Comparison of ENCODE assay signal across 8 cellular contexts in genomic region chr12:9364224-9365176, GRCh38.
DNase-seq lines count a peak whose midpoint lies in the region; ATAC-seq and TF ChIP-seq lines count a peak whose summit lies in the region.

No MANE protein-coding gene starts in this region.

- ATAC-seq in CD8-positive, alpha-beta T cell = peak; percentile 58
- ATAC-seq in GM19455 (IDR thresholded peaks at IDR 0.05; ENCODE audit: unreplicated experiment) (peak; percentile 84), HG03442 (IDR thresholded peaks at IDR 0.05; ENCODE audit: unreplicated experiment) (peak; percentile 80)

- no peaks in the 10 kb centered on the region for H3K36me3 ChIP-seq in CD8-positive, alpha-beta T cell (ENCODE audit: insufficient read depth, low read length)
- H3K36me3 ChIP-seq in hepatocyte (replicated peaks; ENCODE audit: insufficient read depth, low read depth) = no peaks in the 10 kb centered on the region

- POLR2A ChIA-PET in CD8-positive, alpha-beta T cell (lab: Charles Lee) = interaction anchor here (0.8 kb wide), 1 partner anchor 26 kb away, joined by 3 read pairs; no protein-coding TSS in a partner anchor

- H3K27ac Mint-ChIP-seq in CD8-positive, alpha-beta T cell = no peak overlapping the region

- no peak overlapping the region for H3K4me3 ChIP-seq in CD8-positive, alpha-beta T cell (ENCODE audit: low read depth, low read length)
- no peak overlapping the region for H3K4me3 ChIP-seq in hepatocyte

- peak overlapping the region; percentile 54 for H3K4me3 Mint-ChIP-seq in CD8-positive, alpha-beta T cell

- H3K27ac ChIP-seq in CD8-positive, alpha-beta T cell (ENCODE audit: low read depth, low read length) = no peak overlapping the region
- H3K27ac ChIP-seq in hepatocyte = peak overlapping the region; percentile 5

- no peaks in the 10 kb centered on the region for H3K9me2 ChIP-seq in hepatocyte (replicated peaks; ENCODE audit: insufficient read depth)

- H3K79me2 ChIP-seq in hepatocyte = no peaks in the 10 kb centered on the region

- in situ Hi-C loops in G401 (cut with HindIII; ENCODE audit: low sequenced_read_pairs) = no loop called here

- no peaks in the 10 kb centered on the region for H3K27me3 ChIP-seq in CD8-positive, alpha-beta T cell (ENCODE audit: insufficient read depth, low read length)
- no peaks in the 10 kb centered on the region for H3K27me3 ChIP-seq in hepatocyte

- peak overlapping the region; percentile 44 for H3K4me2 ChIP-seq in hepatocyte

- H3K4me1 ChIP-seq in CD8-positive, alpha-beta T cell (ENCODE audit: insufficient read depth, low read length) = no peaks in the 10 kb centered on the region
- H3K4me1 ChIP-seq in hepatocyte (ENCODE audit: insufficient read depth) = peaks cover 4% of the 10 kb centered on the region

- no peaks in the 10 kb centered on the region for H3K9me3 Mint-ChIP-seq in CD8-positive, alpha-beta T cell

- H3K4me1 Mint-ChIP-seq in CD8-positive, alpha-beta T cell (ENCODE audit: low read depth) = peaks cover 20% of the 10 kb centered on the region

- H2AFZ ChIP-seq in hepatocyte = no peak overlapping the region

- H3K36me3 Mint-ChIP-seq in CD8-positive, alpha-beta T cell = no peaks in the 10 kb centered on the region

- peak in 1 of 7 experiments; percentile 22 for DNase-seq in CD8-positive, alpha-beta T cell
- peak; percentile 44 to 63 for DNase-seq in activated CD4-positive, alpha-beta T cell treated with anti-CD3 and anti-CD28 coated beads, Interleukin-2, amount 50 U/mL, for 48 hours
- DNase-seq in hepatocyte (ENCODE audit: low spot score) (no peak), AML-193 (lab: John Stamatoyannopoulos, UW) (no peak), G401 (ENCODE audit: low spot score) (no peak)
- DNase-seq in stimulated activated CD8-positive, alpha-beta memory T cell treated with anti-CD3 and anti-CD28 coated beads, Interleukin-15, amount 100 ng/mL, for 48 hours (ENCODE audit: low read depth in 2 of 2) = peak; percentile 36 to 46

- CTCF ChIA-PET in CD8-positive, alpha-beta T cell (lab: Charles Lee) = interaction anchor here (0.6 kb wide), 1 partner anchor 1267 kb away, joined by 3 read pairs; no protein-coding TSS in a partner anchor

- no peak for TF ChIP-seq CTCF in CD8-positive, alpha-beta T cell (IDR thresholded peaks at IDR 0.05)
- no peak for TF ChIP-seq CTCF in hepatocyte (IDR thresholded peaks at IDR 0.05; ENCODE audit: poor library complexity)

- H4K20me1 ChIP-seq in hepatocyte (ENCODE audit: insufficient read depth, poor library complexity, severe bottlenecking) = no peaks in the 10 kb centered on the region

- no peaks in the 10 kb centered on the region for H3K27me3 Mint-ChIP-seq in CD8-positive, alpha-beta T cell (ENCODE audit: low read depth)

- H3K9me3 ChIP-seq in CD8-positive, alpha-beta T cell (ENCODE audit: low read length) = no peaks in the 10 kb centered on the region
- no peaks in the 10 kb centered on the region for H3K9me3 ChIP-seq in hepatocyte (ENCODE audit: low read depth)

- WGBS in hepatocyte (ENCODE audit: low lambda C conversion rate, missing lambda C conversion rate) = 36% methylated on average over 13 of the region's 13 CpGs

- intact Hi-C loops in CD8-positive, alpha-beta T cell (cut with DNase I, micrococcal nuclease) = no loop called here

Comparison
In these comparisons a context has a peak if more than half of its experiments do, and no peak if none do; other contexts are left out.
1. DNase-seq: peak in activated CD4-positive, alpha-beta T cell treated with anti-CD3 and anti-CD28 coated beads, Interleukin-2, amount 50 U/mL, for 48 hours (2 of 2) and stimulated activated CD8-positive, alpha-beta memory T cell treated with anti-CD3 and anti-CD28 coated beads, Interleukin-15, amount 100 ng/mL, for 48 hours (2 of 2); none in hepatocyte (single experiment), AML-193 (0 of 2) and G401 (single experiment).
2. Peak in every context shown above with its lines, with median percentiles within 50 percentile points of each other: ATAC-seq.